Comparison of ENCODE assay signal across 10 cellular contexts in the genomic region with DNA sequence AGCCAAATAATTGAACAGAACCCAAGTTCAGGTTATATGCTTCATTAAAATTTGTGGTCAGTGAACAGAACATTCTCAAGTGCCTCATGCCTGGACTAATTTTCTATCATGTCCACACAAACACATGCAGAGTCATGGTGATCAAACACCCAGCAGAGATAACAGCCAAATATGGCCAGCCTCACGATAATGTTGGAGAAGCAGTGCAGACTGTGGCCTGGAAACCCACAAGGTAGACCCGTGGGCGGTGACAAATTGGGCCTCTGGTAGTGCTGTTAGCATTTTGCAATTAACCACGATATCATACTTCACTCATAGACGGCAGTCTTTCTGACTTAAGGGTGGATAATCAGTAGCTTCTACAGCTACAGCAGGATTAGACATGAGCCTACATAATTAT. TPM values are rescaled to one million over a fixed set of nuclear protein-coding genes. Genes with fewer than 3 reads are reported as not detected.
DNase-seq lines count a peak whose midpoint lies in the region; ATAC-seq and TF ChIP-seq lines count a peak whose summit lies in the region.
"Had no signal": no experiment of that assay in that cellular context is flagged by ENCODE, and none has a peak within 500 bp of the region (broad histone marks: within the 10 kb centered on the region; RNA-seq: fewer than 3 reads in every experiment).

No MANE protein-coding gene starts in this region.

- CTCF ChIA-PET in naive thymus-derived CD4-positive, alpha-beta T cell (lab: Charles Lee) = no interaction called here

- H3K9me3 ChIP-seq in naive thymus-derived CD4-positive, alpha-beta T cell (ENCODE audit: control insufficient read depth in 2 of 3, low read length in 3 of 3) = no peaks in the 10 kb centered on the region
- H3K9me3 ChIP-seq: colonic mucosa, pancreas had no signal

- H3K9me3 Mint-ChIP-seq in naive thymus-derived CD4-positive, alpha-beta T cell = no peaks in the 10 kb centered on the region
- no peaks in the 10 kb centered on the region for H3K9me3 Mint-ChIP-seq in type B pancreatic cell
- H3K9me3 Mint-ChIP-seq: WTC11 had no signal

- no peaks in the 10 kb centered on the region for H3K36me3 ChIP-seq in naive thymus-derived CD4-positive, alpha-beta T cell (ENCODE audit: control insufficient read depth in 2 of 3, insufficient read depth in 3 of 3, low read length in 3 of 3)
- H3K36me3 ChIP-seq: colonic mucosa, pancreas had no signal

- no peaks in the 10 kb centered on the region for H3K36me3 Mint-ChIP-seq in naive thymus-derived CD4-positive, alpha-beta T cell
- no peaks in the 10 kb centered on the region for H3K36me3 Mint-ChIP-seq in type B pancreatic cell
- H3K36me3 Mint-ChIP-seq: WTC11 had no signal

- no peak overlapping the region for H3K27ac Mint-ChIP-seq in naive thymus-derived CD4-positive, alpha-beta T cell
- no peak overlapping the region for H3K27ac Mint-ChIP-seq in type B pancreatic cell
- H3K27ac Mint-ChIP-seq: WTC11 had no signal

- H3K4me1 Mint-ChIP-seq in naive thymus-derived CD4-positive, alpha-beta T cell = no peaks in the 10 kb centered on the region
- peaks cover 3% of the 10 kb centered on the region for H3K4me1 Mint-ChIP-seq in type B pancreatic cell (ENCODE audit: unreplicated experiment)

- DNase-seq in GDM1 (lab: John Stamatoyannopoulos, UW) (peak; percentile 40), type B pancreatic cell (ENCODE audit: extremely low spot score, unreplicated experiment) (no peak), pons (ENCODE audit: low spot score) (no peak)
- DNase-seq in activated CD8-positive, alpha-beta memory T cell treated with anti-CD3 and anti-CD28 coated beads, Interleukin-2, amount 50 U/mL, for 48 hours = peak; percentile 64
- DNase-seq in naive thymus-derived CD4-positive, alpha-beta T cell = no peak
- DNase-seq: colonic mucosa, pancreas had no signal

- no peak for TF ChIP-seq CTCF in type B pancreatic cell (conservative IDR thresholded peaks at IDR 0.05)

- H3K27me3 ChIP-seq in naive thymus-derived CD4-positive, alpha-beta T cell (ENCODE audit: control insufficient read depth in 2 of 2, insufficient read depth in 2 of 2, low read length in 2 of 2) = no peaks in the 10 kb centered on the region
- H3K27me3 ChIP-seq: colonic mucosa, pancreas had no signal

- peaks cover 0 to 23% (median 9%) of the 10 kb centered on the region in 5 donors for H3K27me3 Mint-ChIP-seq in naive thymus-derived CD4-positive, alpha-beta T cell
- peaks cover 4% of the 10 kb centered on the region for H3K27me3 Mint-ChIP-seq in type B pancreatic cell

- H3K27ac ChIP-seq in naive thymus-derived CD4-positive, alpha-beta T cell (ENCODE audit: low read depth, low read length) = no peak overlapping the region
- H3K27ac ChIP-seq: colonic mucosa, pancreas had no signal

- H3K4me1 ChIP-seq in naive thymus-derived CD4-positive, alpha-beta T cell (ENCODE audit: control insufficient read depth in 2 of 2, insufficient read depth in 2 of 2, low read length in 2 of 2) = no peaks in the 10 kb centered on the region
- H3K4me1 ChIP-seq: colonic mucosa, pancreas had no signal

- H3K4me3 ChIP-seq in naive thymus-derived CD4-positive, alpha-beta T cell (ENCODE audit: low read length) = no peak overlapping the region
- H3K4me3 ChIP-seq: colonic mucosa, pancreas had no signal

- ATAC-seq in HG02884 (IDR thresholded peaks at IDR 0.05; ENCODE audit: unreplicated experiment) = peak; percentile 72
- peak; percentile 70 for ATAC-seq in naive thymus-derived CD4-positive, alpha-beta T cell
- ATAC-seq in HG03565 (IDR thresholded peaks at IDR 0.05; ENCODE audit: unreplicated experiment) = no peak
- ATAC-seq: WTC11 had no signal

- intact Hi-C loops in naive thymus-derived CD4-positive, alpha-beta T cell (cut with micrococcal nuclease) = no loop called here

- POLR2A ChIA-PET in naive thymus-derived CD4-positive, alpha-beta T cell (lab: Charles Lee) = no interaction called here

- no peak overlapping the region for H3K4me3 Mint-ChIP-seq in naive thymus-derived CD4-positive, alpha-beta T cell
- no peak overlapping the region for H3K4me3 Mint-ChIP-seq in type B pancreatic cell
- H3K4me3 Mint-ChIP-seq: WTC11 had no signal

RNA-seq across cellular contexts. Expression of a gene that starts 35.0 kb away (rescaled TPM):
- 10 to 100 TPM; 16.8 to 26.3 (median 21.8) TPM for total RNA-seq in naive thymus-derived CD4-positive, alpha-beta T cell
- polyA plus RNA-seq in naive thymus-derived CD4-positive, alpha-beta T cell = 1 to 10 TPM; 4.8 to 7.0 TPM
- total RNA-seq in type B pancreatic cell (ENCODE audit: low replicate concordance) = 15.1 and 19.6 TPM in 2 replicates

RNA-seq across cellular contexts. Expression of a gene that starts 52.5 kb away (rescaled TPM):
- 10 to 100 TPM in 1 of 5 experiments, 1 to 10 TPM in 4; 6.5 to 16.4 (median 7.1) TPM for total RNA-seq in naive thymus-derived CD4-positive, alpha-beta T cell
- 1 to 10 TPM in 1 of 2 donors, under 1 TPM in 1; 0.85 to 1.2 TPM for polyA plus RNA-seq in naive thymus-derived CD4-positive, alpha-beta T cell
- total RNA-seq in type B pancreatic cell (ENCODE audit: low replicate concordance) = 4.1 and 9.6 TPM in 2 replicates

Comparison
In these comparisons a context has a peak if more than half of its experiments do, and no peak if none do; other contexts are left out.
1. DNase-seq: peak in GDM1 (single experiment) and activated CD8-positive, alpha-beta memory T cell treated with anti-CD3 and anti-CD28 coated beads, Interleukin-2, amount 50 U/mL, for 48 hours (single experiment); none in naive thymus-derived CD4-positive, alpha-beta T cell (0 of 9), type B pancreatic cell (single experiment) and pons (single experiment).